Comparison of ENCODE assay signal across 6 cellular contexts in genomic region chr2:139059617-139060016, GRCh38.
"Had no signal": no experiment of that assay in that cellular context is flagged by ENCODE, and none has a peak within 500 bp of the region (broad histone marks: within the 10 kb centered on the region; RNA-seq: fewer than 3 reads in every experiment).

No MANE protein-coding gene starts in this region.

- DNase-seq: H9, HCEC 1CT, HFFc6 had no signal

- H3K4me2 ChIP-seq: GM23338 had no signal

- H3K4me3 ChIP-seq: GM23338 had no signal

- ATAC-seq: GM23338, HepG2 had no signal

- H3K27ac ChIP-seq: HL-60 had no signal

- H2AFZ ChIP-seq: GM23338 had no signal
